Comparison of ENCODE assay signal across 8 cellular contexts in the genomic region with DNA sequence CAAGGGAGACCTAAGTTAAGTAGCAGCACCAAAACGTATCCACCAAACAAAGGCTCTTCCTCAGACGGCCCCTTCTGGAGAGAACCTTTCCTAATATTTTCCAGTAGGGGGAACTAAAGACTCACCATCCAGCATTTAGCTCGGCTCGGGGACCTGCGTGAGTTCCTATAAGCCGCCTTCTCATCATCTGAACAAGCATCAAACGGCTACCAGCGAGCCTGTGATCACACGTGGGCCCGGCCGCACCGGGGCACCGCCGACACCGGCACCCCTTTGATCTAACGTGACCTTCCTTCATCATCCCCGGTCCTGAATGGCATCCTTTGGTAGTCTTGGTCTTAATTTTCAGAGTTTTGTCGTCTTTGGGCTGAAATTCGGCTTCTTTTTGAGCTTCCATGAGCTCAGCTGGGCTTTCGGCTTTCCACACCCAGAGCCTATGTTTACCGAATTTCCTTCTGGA. TPM values are rescaled to one million over a fixed set of nuclear protein-coding genes. Genes with fewer than 3 reads are reported as not detected.
A peak's percentile ranks its signal among the peaks of the same experiment; 100 is the strongest.
DNase-seq lines count a peak whose midpoint lies in the region; ATAC-seq, FAIRE-seq and TF ChIP-seq lines count a peak whose summit lies in the region.

No MANE protein-coding gene starts in this region.

- H3K4me3 ChIP-seq in ascending aorta (peak overlapping the region; percentile 63 to 82), right atrium auricular region (peak overlapping the region; percentile 34 to 54)

- DNase-seq in Daoy (ENCODE audit: low read depth) (peak; percentile 70), NCI-H460 (ENCODE audit: extremely low read depth, low read depth) (peak; percentile 49), ascending aorta (ENCODE audit: low spot score in 2 of 2) (peak in 1 of 2 donors; percentile 82), right atrium auricular region (ENCODE audit: low spot score) (peak; percentile 77), pulmonary artery endothelial cell (ENCODE audit: low read depth, low spot score) (peak; percentile 53), GM12891 (ENCODE audit: insufficient read length, low spot score) (no peak)
- no peak for DNase-seq in activated effector memory CD4-positive, alpha-beta T cell treated with Interleukin-2 at 50 U/mL for 16 hours

- TF ChIP-seq POLR2A in GM12891 (IDR thresholded peaks at IDR 0.05; ENCODE audit: low read depth, low read length), result no peak

- peak; percentile 38 to 71 (median 57) for TF ChIP-seq CTCF in ascending aorta (IDR thresholded peaks at IDR 0.05)
- peak; percentile 57 to 76 for TF ChIP-seq CTCF in right atrium auricular region (IDR thresholded peaks at IDR 0.05)

- H3K9me3 ChIP-seq in ascending aorta (no peaks in the 10 kb centered on the region), right atrium auricular region (no peaks in the 10 kb centered on the region)

- peak; percentile 86 for ATAC-seq in HG03432 (IDR thresholded peaks at IDR 0.05; ENCODE audit: unreplicated experiment)

- H3K27me3 ChIP-seq in ascending aorta (no peaks in the 10 kb centered on the region), right atrium auricular region (peaks cover 0 to 5% of the 10 kb centered on the region in 2 donors)

- H3K36me3 ChIP-seq in ascending aorta (no peaks in the 10 kb centered on the region), right atrium auricular region (no peaks in the 10 kb centered on the region)

- H3K27ac ChIP-seq in ascending aorta (peak overlapping the region; percentile 63 to 73), right atrium auricular region (no peak overlapping the region)

- intact Hi-C loops in ascending aorta (cut with DNase I), result loop anchor here (1.0 to 2.0 kb wide), 2 partner anchors 217 to 1606 kb away; no protein-coding TSS in a partner anchor

- H3K4me1 ChIP-seq in ascending aorta (no peaks in the 10 kb centered on the region), right atrium auricular region (peaks cover 0 to 23% of the 10 kb centered on the region in 2 donors)

- FAIRE-seq in GM12891 (lab: Jason Lieb, UNC), result no peak

TF ChIP-seq in GM12891, 5 proteins besides CTCF, POLR2A, EP300 and RAD21:
- TF ChIP-seq POLR2AphosphoS5 (IDR thresholded peaks at IDR 0.05; ENCODE audit: low read depth, low read length), result no peak
- TF ChIP-seq POU2F2 (IDR thresholded peaks at IDR 0.05; ENCODE audit: low read depth, low read length), result no peak
- no peak for TF ChIP-seq TAF1 (IDR thresholded peaks at IDR 0.05; ENCODE audit: low read depth, low read length)
- TF ChIP-seq SPI1 (IDR thresholded peaks at IDR 0.05; ENCODE audit: low read depth, low read length), result no peak
- no peak for TF ChIP-seq PAX5 (IDR thresholded peaks at IDR 0.05; ENCODE audit: insufficient read depth, low read length, severe bottlenecking)

RNA-seq across cellular contexts. Expression of gene ROBO2, which starts 1.4 kb away (rescaled TPM):
- total RNA-seq in Daoy (2014; rRNA removed; shearing (Covaris generic)), result not detected in 2 replicates
- total RNA-seq in NCI-H460 (2014; rRNA removed; shearing (Covaris generic)), result 0.05 TPM in 1 of 2 replicates, not detected in the other
- not detected in 2 replicates for polyA plus RNA-seq in NCI-H460 (2014; cell fraction: nucleus; rRNA removed)
- 2.9 TPM for total RNA-seq in ascending aorta
- total RNA-seq in right atrium auricular region, result 1 to 10 TPM in 1 of 2 donors, not detected in 1; 2.5 TPM
- total RNA-seq in pulmonary artery endothelial cell, result 0.42 and 2.9 TPM in 2 replicates
- 0.01 TPM for polyA plus RNA-seq in GM12891 (2012; ENCODE audit: low read depth, missing spikeins)

Comparison
In these comparisons a context has a peak if more than half of its experiments do, and no peak if none do; other contexts are left out.
1. DNase-seq: peak in Daoy (single experiment), NCI-H460 (single experiment), right atrium auricular region (single experiment) and pulmonary artery endothelial cell (single experiment); none in activated effector memory CD4-positive, alpha-beta T cell treated with Interleukin-2 at 50 U/mL for 16 hours (single experiment) and GM12891 (single experiment).
2. H3K27ac ChIP-seq: peak in ascending aorta (2 of 2); none in right atrium auricular region (0 of 2).